Comparison of ENCODE assay signal across 9 cellular contexts in the genomic region with DNA sequence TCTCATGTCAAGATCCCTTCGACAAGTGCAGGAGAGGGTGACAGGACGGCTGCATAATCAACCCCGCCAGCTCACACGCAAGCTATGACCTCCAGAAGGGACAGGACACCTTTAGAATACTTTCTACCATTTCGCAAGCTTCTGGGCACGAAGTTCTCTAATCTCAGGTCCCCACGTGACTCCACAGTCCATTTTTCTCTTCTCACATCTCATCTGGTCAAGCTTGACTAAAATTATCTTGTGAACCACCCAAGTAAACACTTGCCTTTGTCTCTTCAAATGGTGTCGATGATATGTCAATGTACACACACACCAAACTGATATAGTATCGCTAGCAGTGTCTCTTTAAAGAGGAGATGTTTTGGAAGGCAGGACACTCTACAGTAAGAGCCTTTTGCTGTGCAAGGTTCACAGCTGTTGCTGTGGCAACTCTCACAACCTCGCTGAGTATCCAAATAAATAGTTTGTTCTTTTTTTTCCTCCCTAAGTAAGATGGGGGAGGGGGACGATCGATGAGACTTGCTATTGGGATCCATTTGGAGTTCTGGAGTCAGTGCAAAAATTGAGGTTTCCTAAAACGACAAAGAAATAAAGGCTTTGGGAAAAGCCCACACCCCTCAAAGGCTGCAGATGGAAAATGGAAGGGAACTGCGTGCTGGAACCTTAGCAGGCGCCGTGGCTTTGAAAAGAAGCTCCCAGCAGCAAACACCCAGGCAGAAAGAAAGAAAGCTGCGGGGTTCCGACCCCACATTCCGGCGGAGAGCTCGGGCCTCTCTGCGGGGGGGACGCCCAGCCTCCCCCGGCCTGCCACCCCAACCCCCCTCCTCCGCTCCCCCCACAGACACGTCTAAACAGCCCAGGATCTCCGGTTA.
DNase-seq lines count a peak whose midpoint lies in the region; ATAC-seq, FAIRE-seq and TF ChIP-seq lines count a peak whose summit lies in the region.
"Had no signal": no experiment of that assay in that cellular context is flagged by ENCODE, and none has a peak within 500 bp of the region (broad histone marks: within the 10 kb centered on the region; RNA-seq: fewer than 3 reads in every experiment).

No MANE protein-coding gene starts in this region.

- ATAC-seq in GM18909 (IDR thresholded peaks at IDR 0.05; ENCODE audit: poor library complexity, unreplicated experiment): no peak

- H3K4me1 ChIP-seq in keratinocyte (ENCODE audit: control insufficient read depth, extremely low read depth, insufficient read depth, low read length) (peaks cover 5% of the 10 kb centered on the region), subcutaneous abdominal adipose tissue (ENCODE audit: control insufficient read depth in 5 of 5, insufficient read depth in 5 of 5, low read length in 5 of 5) (peaks cover 5 to 23% (median 19%) of the 10 kb centered on the region in 5 donors)

- H2AFZ ChIP-seq in keratinocyte (ENCODE audit: control insufficient read depth, low read length): no peak overlapping the region

- H3K27me3 ChIP-seq in MG63: no peaks in the 10 kb centered on the region
- H3K27me3 ChIP-seq in keratinocyte (ENCODE audit: control insufficient read depth, extremely low read depth, insufficient read depth, low read length): peaks cover 42% of the 10 kb centered on the region
- H3K27me3 ChIP-seq in subcutaneous abdominal adipose tissue (ENCODE audit: control insufficient read depth in 5 of 5, insufficient read depth in 4 of 5, low read length in 5 of 5): no peaks in the 10 kb centered on the region

- peak overlapping the region; percentile 67 for H3K4me2 ChIP-seq in keratinocyte (ENCODE audit: control insufficient read depth, extremely low read depth, insufficient read depth, low read depth, low read length)

- no peaks in the 10 kb centered on the region for H4K20me1 ChIP-seq in keratinocyte (ENCODE audit: control insufficient read depth, extremely low read depth, insufficient read depth, low read length)

- H3K9ac ChIP-seq in keratinocyte (ENCODE audit: control insufficient read depth, extremely low read depth, insufficient read depth, low read length) (no peak overlapping the region), subcutaneous abdominal adipose tissue (ENCODE audit: low read length in 5 of 5) (peak overlapping the region in 4 of 5 donors; percentile 32 to 61 (median 34))

- FAIRE-seq in keratinocyte (lab: Jason Lieb, UNC): no peak

- H3K4me3 ChIP-seq in MG63 (peak overlapping the region; percentile 50), keratinocyte (ENCODE audit: control insufficient read depth in 2 of 3, extremely low read depth in 1 of 3, insufficient read depth in 2 of 3, low read depth in 1 of 3, low read length in 3 of 3) (peak overlapping the region in 2 of 3 experiments; percentile 17 to 52), subcutaneous abdominal adipose tissue (ENCODE audit: low read depth in 1 of 5, low read length in 5 of 5) (peak overlapping the region; percentile 63 to 77 (median 68))

- no peaks in the 10 kb centered on the region for H3K79me2 ChIP-seq in keratinocyte (ENCODE audit: control insufficient read depth, insufficient read depth, low read length)

- dilution Hi-C loops in keratinocyte (cut with MboI; ENCODE audit: extremely low pct_ligation_motif_present, low sequenced_read_pairs): no loop called here

- no peak for TF ChIP-seq CTCF in keratinocyte (optimal IDR thresholded peaks at IDR 0.05 in 1 of 3, IDR thresholded peaks at IDR 0.05 in 1 of 3, conservative IDR thresholded peaks at IDR 0.05 in 1 of 3; ENCODE audit: extremely low read depth in 1 of 3, insufficient read depth in 2 of 3, low read length in 3 of 3)

- peak; percentile 22 for DNase-seq in MG63
- DNase-seq in brain pericyte (ENCODE audit: low read depth, low spot score): peak; percentile 7
- DNase-seq in keratinocyte (ENCODE audit: low read depth, low spot score): no peak
- no peak for DNase-seq in NCI-H82 (lab: John Stamatoyannopoulos, UW)
- DNase-seq in NCI-H2196 treated with DMSO at 0.1 percent for 48 hours (lab: John Stamatoyannopoulos, UW; ENCODE audit: unreplicated experiment): no peak
- no peak for DNase-seq in activated CD4-positive, alpha-beta T cell treated with anti-CD3 and anti-CD28 coated beads, Interleukin-2, amount 50 U/mL, for 1 hour

- no peaks in the 10 kb centered on the region for H3K9me3 ChIP-seq in MG63
- H3K9me3 ChIP-seq in keratinocyte (ENCODE audit: control insufficient read depth, low read depth, low read length): no peaks in the 10 kb centered on the region
- H3K9me3 ChIP-seq in subcutaneous abdominal adipose tissue (ENCODE audit: control insufficient read depth in 5 of 5, low read length in 5 of 5): no peaks in the 10 kb centered on the region

- no peaks in the 10 kb centered on the region for H3K9me1 ChIP-seq in keratinocyte (ENCODE audit: control insufficient read depth, extremely low read depth, insufficient read depth, low read length)

- H3K36me3 ChIP-seq in MG63 (no peaks in the 10 kb centered on the region), keratinocyte (ENCODE audit: control insufficient read depth in 2 of 2, extremely low read depth in 1 of 2, insufficient read depth in 2 of 2, low read length in 2 of 2) (no peaks in the 10 kb centered on the region), subcutaneous abdominal adipose tissue (ENCODE audit: control insufficient read depth in 5 of 5, insufficient read depth in 5 of 5, low read length in 5 of 5) (no peaks in the 10 kb centered on the region)

- no peak overlapping the region for H3K27ac ChIP-seq in keratinocyte (ENCODE audit: control insufficient read depth, insufficient read depth, low read length)
- H3K27ac ChIP-seq in subcutaneous abdominal adipose tissue (ENCODE audit: low read depth, low read length): peak overlapping the region; percentile 84
- H3K27ac ChIP-seq: epithelial cell of prostate had no signal

Comparison
In these comparisons a context has a peak if more than half of its experiments do, and no peak if none do; other contexts are left out.
1. DNase-seq: peak in MG63 (single experiment) and brain pericyte (single experiment); none in keratinocyte (single experiment), NCI-H82 (single experiment), NCI-H2196 treated with DMSO at 0.1 percent for 48 hours (single experiment) and activated CD4-positive, alpha-beta T cell treated with anti-CD3 and anti-CD28 coated beads, Interleukin-2, amount 50 U/mL, for 1 hour (single experiment).
2. Peak in every context shown above with its lines, with median percentiles within 50 percentile points of each other: H3K4me3 ChIP-seq.